11 cellular contexts compared by ENCODE assay signal in the genomic region with DNA sequence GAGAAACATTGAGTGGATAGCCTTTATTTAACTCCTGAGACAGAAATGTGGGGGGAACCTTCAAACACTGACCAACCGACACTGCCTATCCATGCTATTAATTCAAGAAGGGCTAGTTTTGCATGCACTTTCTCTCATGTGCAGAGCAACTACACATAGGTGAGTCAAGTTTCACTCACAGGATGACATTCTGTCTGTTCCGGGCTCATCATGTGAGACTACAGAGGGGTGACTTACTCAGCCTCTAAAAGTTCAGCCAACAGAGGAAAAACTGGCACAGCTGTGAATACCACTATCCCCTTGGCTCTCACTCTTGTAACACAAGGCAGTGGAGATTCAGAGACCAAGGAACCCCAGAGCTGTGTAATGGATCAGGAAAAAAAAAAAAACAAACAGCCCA. TPM values are rescaled to one million over a fixed set of nuclear protein-coding genes. Genes with fewer than 3 reads are reported as not detected.
A peak's percentile ranks its signal among the peaks of the same experiment; 100 is the strongest.
DNase-seq lines count a peak whose midpoint lies in the region; ATAC-seq and TF ChIP-seq lines count a peak whose summit lies in the region.
"Had no signal": no experiment of that assay in that cellular context is flagged by ENCODE, and none has a peak within 500 bp of the region (broad histone marks: within the 10 kb centered on the region; RNA-seq: fewer than 3 reads in every experiment).

No MANE protein-coding gene starts in this region.

- H3K27me3 ChIP-seq in PC-3 (ENCODE audit: low read length), result no peaks in the 10 kb centered on the region
- no peaks in the 10 kb centered on the region for H3K27me3 ChIP-seq in foreskin keratinocyte

- peak overlapping the region; percentile 65 for H3K4me2 ChIP-seq in PC-3 (ENCODE audit: low read length)

- POLR2A ChIA-PET in PC-3 (lab: Charles Lee; ENCODE audit: unreplicated experiment), result interaction anchor here (0.6 kb wide), 1 partner anchor 31 kb away, joined by 7 read pairs; no protein-coding TSS in a partner anchor

- ATAC-seq in PC-3 (peak; percentile 73), foreskin keratinocyte (peak; percentile 90), GM21360 (IDR thresholded peaks at IDR 0.05; ENCODE audit: unreplicated experiment) (no peak)

- H3K79me2 ChIP-seq in PC-3 (ENCODE audit: low read length), result no peaks in the 10 kb centered on the region

- no peaks in the 10 kb centered on the region for H3K9me2 ChIP-seq in PC-3 (replicated peaks; ENCODE audit: low read length)

- H4K20me1 ChIP-seq in PC-3 (ENCODE audit: low read length), result no peaks in the 10 kb centered on the region

- peak overlapping the region; percentile 85 for H3K27ac ChIP-seq in PC-3 (ENCODE audit: low read length)
- peak overlapping the region; percentile 51 for H3K27ac ChIP-seq in foreskin keratinocyte
- no peak overlapping the region for H3K27ac ChIP-seq in coronary artery
- H3K27ac ChIP-seq: skin epidermis, WERI-Rb-1 had no signal

- H3K36me3 ChIP-seq in PC-3 (ENCODE audit: low read depth, low read length), result no peaks in the 10 kb centered on the region
- H3K36me3 ChIP-seq: WERI-Rb-1 had no signal

- intact Hi-C loops in PC-3 (cut with micrococcal nuclease), result no loop called here

- H3K9ac ChIP-seq in PC-3 (ENCODE audit: low read length), result peak overlapping the region; percentile 29; the same call in 1 of the 2 replicates

- H3K9me3 ChIP-seq in PC-3 (ENCODE audit: low read length), result no peaks in the 10 kb centered on the region

- DNase-seq in GM04503 (ENCODE audit: low read depth) (peak; percentile 22), HCEC 1CT (peak; percentile 69), PC-3 (peak; percentile 92), foreskin keratinocyte (peak; percentile 76 to 93), NCI-H510A (lab: John Stamatoyannopoulos, UW) (no peak), NCI-H524 treated with DMSO at 0.1 percent for 48 hours (lab: John Stamatoyannopoulos, UW) (no peak), coronary artery (ENCODE audit: low spot score) (no peak)
- DNase-seq: amniotic stem cell, WERI-Rb-1 had no signal

- peaks cover 9% of the 10 kb centered on the region for H3F3A ChIP-seq in PC-3 (ENCODE audit: low read length, unreplicated experiment)

- H3K4me1 ChIP-seq in PC-3 (ENCODE audit: insufficient read depth, low read length) (peaks cover 47% of the 10 kb centered on the region), foreskin keratinocyte (peaks cover 24% of the 10 kb centered on the region)

- TF ChIP-seq CTCF in PC-3 (conservative IDR thresholded peaks at IDR 0.05; ENCODE audit: low read depth, low read length) (no peak), foreskin keratinocyte (conservative IDR thresholded peaks at IDR 0.05) (no peak), coronary artery (IDR thresholded peaks at IDR 0.05) (no peak)

- CTCF ChIA-PET in PC-3 (lab: Charles Lee), result no interaction called here

- BruUV-seq in PC-3 (replicated peaks; lab: Mats Ljungman, UMichigan), result no TSS peak

- H3K4me3 ChIP-seq in PC-3 (ENCODE audit: low read length) (no peak overlapping the region), coronary artery (no peak overlapping the region)
- H3K4me3 ChIP-seq: skin epidermis had no signal

- H2AFZ ChIP-seq in PC-3 (ENCODE audit: low read length), result 0 out of 2 replicates have a peak overlapping the region, but pooled peaks have one; percentile 44

RNA-seq across cellular contexts. Expression of a gene that starts 13.3 kb away (rescaled TPM):
- 0.55 TPM in 1 of 2 replicates, not detected in the other for total RNA-seq in PC-3 (2014; rRNA removed)
- 0.03 and 0.04 TPM in 2 replicates for total RNA-seq in foreskin keratinocyte
- 0.03 and 0.06 TPM in 2 replicates for polyA plus RNA-seq in foreskin keratinocyte

RNA-seq across cellular contexts. Expression of a gene that starts 52.9 kb away (rescaled TPM):
- total RNA-seq in PC-3 (2014; rRNA removed) (22.2 and 28.6 TPM in 2 replicates), foreskin keratinocyte (14.4 and 15.4 TPM in 2 replicates)
- polyA plus RNA-seq in foreskin keratinocyte, result 11.3 and 15.9 TPM in 2 replicates

Comparison
In these comparisons a context has a peak if more than half of its experiments do, and no peak if none do; other contexts are left out.
1. DNase-seq: peak in GM04503 (single experiment), HCEC 1CT (single experiment), PC-3 (single experiment) and foreskin keratinocyte (2 of 2); none in NCI-H510A (single experiment), NCI-H524 treated with DMSO at 0.1 percent for 48 hours (single experiment) and coronary artery (single experiment).
2. H3K27ac ChIP-seq: peak in PC-3 (single experiment) and foreskin keratinocyte (single experiment); none in coronary artery (0 of 2).